ENCODE assay signal across 8 cellular contexts in genomic region chr10:84375011-84375410, GRCh38. TPM values are rescaled to one million over a fixed set of nuclear protein-coding genes. Genes with fewer than 3 reads are reported as not detected.
A peak's percentile ranks its signal among the peaks of the same experiment; 100 is the strongest.
DNase-seq lines count a peak whose midpoint lies in the region; ATAC-seq lines count a peak whose summit lies in the region.

No MANE protein-coding gene starts in this region.

- H3K4me3 Mint-ChIP-seq in activated naive CD4-positive, alpha-beta T cell treated with anti-CD3 and anti-CD28 coated beads, Interleukin-2, amount 10 ng/mL, durations not matched to agents 7 days and 5 days, result no peak overlapping the region

- ATAC-seq in GM21786 (IDR thresholded peaks at IDR 0.05; ENCODE audit: unreplicated experiment) (peak; percentile 55), HG02981 (IDR thresholded peaks at IDR 0.05; ENCODE audit: unreplicated experiment) (no peak)

- no peaks in the 10 kb centered on the region for H3K9me3 Mint-ChIP-seq in activated naive CD4-positive, alpha-beta T cell treated with anti-CD3 and anti-CD28 coated beads, Interleukin-2, amount 10 ng/mL, durations not matched to agents 7 days and 5 days

- peak overlapping the region; percentile 16 for H3K27ac Mint-ChIP-seq in activated naive CD4-positive, alpha-beta T cell treated with anti-CD3 and anti-CD28 coated beads, Interleukin-2, amount 10 ng/mL, durations not matched to agents 7 days and 5 days

- peaks cover 42% of the 10 kb centered on the region for H3K36me3 Mint-ChIP-seq in activated naive CD4-positive, alpha-beta T cell treated with anti-CD3 and anti-CD28 coated beads, Interleukin-2, amount 10 ng/mL, durations not matched to agents 7 days and 5 days

- H3K4me1 Mint-ChIP-seq in activated naive CD4-positive, alpha-beta T cell treated with anti-CD3 and anti-CD28 coated beads, Interleukin-2, amount 10 ng/mL, durations not matched to agents 7 days and 5 days, result peaks cover 15% of the 10 kb centered on the region

- no peaks in the 10 kb centered on the region for H3K27me3 Mint-ChIP-seq in activated naive CD4-positive, alpha-beta T cell treated with anti-CD3 and anti-CD28 coated beads, Interleukin-2, amount 10 ng/mL, durations not matched to agents 7 days and 5 days

- CTCF ChIA-PET in activated naive CD4-positive, alpha-beta T cell treated with anti-CD3 and anti-CD28 coated beads, Interleukin-2, amount 10 ng/mL, durations not matched to agents 7 days and 5 days (lab: Charles Lee), result interaction anchor here (0.7 to 6.2 kb wide), 9 partner anchors 11 to 164 kb away, joined by 3 to 52 read pairs (median 5); no protein-coding TSS in a partner anchor

- peak; percentile 44 for DNase-seq in activated naive CD4-positive, alpha-beta T cell treated with anti-CD3 and anti-CD28 coated beads, Interleukin-2, amount 10 ng/mL, durations not matched to agents 7 days and 5 days
- no peak for DNase-seq in activated naive CD4-positive, alpha-beta T cell treated with Interleukin-2 at 50 U/mL for 16 hours
- DNase-seq in NCI-H2029 treated with DMSO at 0.1 percent for 48 hours (lab: John Stamatoyannopoulos, UW) (peak; percentile 16), foreskin melanocyte (peak; percentile 48), renal cortical epithelial cell (ENCODE audit: low read depth) (peak; percentile 68)
- peak; percentile 37 for DNase-seq in activated CD4-positive, alpha-beta T cell treated with anti-CD3 and anti-CD28 coated beads for 48 hours

RNA-seq across cellular contexts. Expression of gene CCSER2, which starts 46.6 kb away (rescaled TPM):
- 31.8 and 45.5 TPM in 2 replicates for total RNA-seq in renal cortical epithelial cell
